ENCODE assay signal across 27 cellular contexts in the genomic region with DNA sequence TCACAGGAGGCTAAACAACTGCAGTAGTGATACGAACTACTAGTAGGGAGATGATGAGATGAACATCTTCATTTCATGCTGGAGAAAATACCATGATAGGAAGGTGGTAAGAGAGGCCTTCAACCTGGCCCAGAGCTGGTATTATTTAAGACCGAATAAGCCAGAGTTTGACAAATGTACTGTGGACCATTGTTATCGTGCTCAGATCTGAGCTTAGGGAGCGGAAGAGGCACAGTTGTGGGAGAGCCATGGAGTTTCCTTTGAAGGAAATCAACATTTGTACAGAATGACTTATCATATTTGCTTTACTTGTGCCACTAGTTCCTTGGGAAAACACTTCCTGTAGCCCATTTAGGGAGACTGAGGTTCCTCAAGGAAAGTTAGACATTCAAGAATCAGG.
"Had no signal": no experiment of that assay in that cellular context is flagged by ENCODE, and none has a peak within 500 bp of the region (broad histone marks: within the 10 kb centered on the region; RNA-seq: fewer than 3 reads in every experiment).

No MANE protein-coding gene starts in this region.

- DNase-seq: cortex of kidney; dorsolateral prefrontal cortex; effector CD4-positive, alpha-beta T cell; foreskin fibroblast; glutamatergic neuron; heart right ventricle; hippocampal formation; left cardiac atrium; left lung; mesenchymal stem cell; midbrain; naive thymus-derived CD4-positive, alpha-beta T cell; right lobe of liver; small intestine; stimulated activated CD4-positive, alpha-beta T cell treated with anti-CD3 and anti-CD28 coated beads, Interleukin-15, amount 100 ng/mL, for 24 hours; stimulated activated CD4-positive, alpha-beta T cell treated with anti-CD3 and anti-CD28 coated beads, Interleukin-2, amount 100 ng/mL, for 48 hours; stimulated activated naive B cell treated with anti-CD40 and anti-IgM and Interleukin-4, amounts not matched to agents 10 μg/mL and 1 μg/mL and 100 μg/mL, for 72 hours; upper lobe of left lung had no signal

- H3K4me1 ChIP-seq: gastroesophageal sphincter, left lung, neural progenitor cell, parathyroid adenoma, right lobe of liver, tibial nerve, upper lobe of left lung had no signal

- H2AFZ ChIP-seq: neural progenitor cell, parathyroid adenoma had no signal

- H3K4me2 ChIP-seq: neural progenitor cell had no signal

- ATAC-seq: esophagus mucosa; gastroesophageal sphincter; heart right ventricle; left cardiac atrium; left lung; naive thymus-derived CD4-positive, alpha-beta T cell; right lobe of liver; stimulated activated naive B cell treated with anti-CD40 and anti-IgM and Interleukin-4, amounts not matched to agents 10 μg/mL and 1 μg/mL and 100 μg/mL, for 72 hours had no signal

- H3K27ac ChIP-seq: dorsolateral prefrontal cortex, epithelial cell of prostate, gastroesophageal sphincter, heart right ventricle, left lung, neural progenitor cell, parathyroid adenoma, right lobe of liver, thoracic aorta, tibial nerve, upper lobe of left lung had no signal

- H3K4me3 ChIP-seq: dorsolateral prefrontal cortex, gastroesophageal sphincter, heart right ventricle, left lung, neural progenitor cell, right lobe of liver, thoracic aorta, tibial nerve, upper lobe of left lung had no signal

- H3K9ac ChIP-seq: neural progenitor cell, parathyroid adenoma had no signal

- H3K9me3 ChIP-seq: gastroesophageal sphincter, heart right ventricle, left lung, right lobe of liver, thoracic aorta, tibial nerve, upper lobe of left lung had no signal

- H3K79me2 ChIP-seq: parathyroid adenoma had no signal

- FAIRE-seq: islet of Langerhans, urothelium cell line had no signal

- H3K36me3 ChIP-seq: gastroesophageal sphincter, heart right ventricle, left lung, neural progenitor cell, right lobe of liver, thoracic aorta, tibial nerve, upper lobe of left lung had no signal

- H3K27me3 ChIP-seq: gastroesophageal sphincter, left lung, neural progenitor cell, right lobe of liver, tibial nerve, upper lobe of left lung had no signal
